Comparison of ENCODE assay signal across 14 cellular contexts in genomic region chr10:119761106-119761505, GRCh38. TPM values are rescaled to one million over a fixed set of nuclear protein-coding genes. Genes with fewer than 3 reads are reported as not detected.
DNase-seq lines count a peak whose midpoint lies in the region; ATAC-seq and TF ChIP-seq lines count a peak whose summit lies in the region.
"Had no signal": no experiment of that assay in that cellular context is flagged by ENCODE, and none has a peak within 500 bp of the region (broad histone marks: within the 10 kb centered on the region; RNA-seq: fewer than 3 reads in every experiment).

No MANE protein-coding gene starts in this region.

- POLR2A ChIA-PET in MCF 10A (lab: Yijun Ruan, JAX) = interaction anchor here (0.6 to 2.6 kb wide), 11 partner anchors 9 to 681 kb away, joined by 3 to 15 read pairs (median 4); partner anchors contain the start of genes BAG3, EIF3A, INPP5F and MCMBP

- H3K9me3 ChIP-seq in breast epithelium = no peaks in the 10 kb centered on the region
- H3K9me3 ChIP-seq in mucosa of descending colon = no peaks in the 10 kb centered on the region
- H3K9me3 ChIP-seq: HAP-1 had no signal

- ATAC-seq in mucosa of descending colon (peak; percentile 31), GM18909 (IDR thresholded peaks at IDR 0.05; ENCODE audit: poor library complexity, unreplicated experiment) (no peak), HG02973 (IDR thresholded peaks at IDR 0.05; ENCODE audit: unreplicated experiment) (no peak)

- peaks cover under 1% of the 10 kb centered on the region for H3K36me3 Mint-ChIP-seq in MCF 10A (ENCODE audit: insufficient read depth, unreplicated experiment)
- H3K36me3 Mint-ChIP-seq: activated naive CD4-positive, alpha-beta T cell treated with anti-CD3 and anti-CD28 coated beads, Interleukin-2, amount 10 ng/mL, durations not matched to agents 7 days and 5 days had no signal

- H3K27me3 Mint-ChIP-seq in MCF 10A (ENCODE audit: insufficient read depth, unreplicated experiment) = no peaks in the 10 kb centered on the region
- H3K27me3 Mint-ChIP-seq: activated CD4-positive, alpha-beta T cell treated with anti-CD3 and anti-CD28 coated beads, Interleukin-2, amount 10 ng/mL, durations not matched to agents 24 days and 14 days; activated naive CD4-positive, alpha-beta T cell treated with anti-CD3 and anti-CD28 coated beads, Interleukin-2, amount 10 ng/mL, durations not matched to agents 7 days and 5 days had no signal

- no peaks in the 10 kb centered on the region for H3K27me3 ChIP-seq in breast epithelium

- BruUV-seq in MCF 10A (replicated peaks; lab: Mats Ljungman, UMichigan) = no TSS peak

- no peak overlapping the region for H3K27ac ChIP-seq in breast epithelium
- H3K27ac ChIP-seq: 22Rv1, parathyroid adenoma had no signal

- no peak overlapping the region for H3K4me3 Mint-ChIP-seq in MCF 10A (ENCODE audit: unreplicated experiment)
- H3K4me3 Mint-ChIP-seq: activated CD4-positive, alpha-beta T cell treated with anti-CD3 and anti-CD28 coated beads, Interleukin-2, amount 10 ng/mL, durations not matched to agents 24 days and 14 days; activated naive CD4-positive, alpha-beta T cell treated with anti-CD3 and anti-CD28 coated beads, Interleukin-2, amount 10 ng/mL, durations not matched to agents 7 days and 5 days had no signal

- H3K36me3 ChIP-seq in breast epithelium = no peaks in the 10 kb centered on the region
- no peaks in the 10 kb centered on the region for H3K36me3 ChIP-seq in mucosa of descending colon (ENCODE audit: low read depth)
- H3K36me3 ChIP-seq: HAP-1 had no signal

- H3K4me1 ChIP-seq in breast epithelium (no peaks in the 10 kb centered on the region), mucosa of descending colon (ENCODE audit: low read depth) (no peaks in the 10 kb centered on the region)
- H3K4me1 ChIP-seq: parathyroid adenoma had no signal

- no peak for TF ChIP-seq CTCF in MCF 10A (IDR thresholded peaks at IDR 0.05; ENCODE audit: unreplicated experiment)
- TF ChIP-seq CTCF in breast epithelium (IDR thresholded peaks at IDR 0.05) = no peak
- TF ChIP-seq CTCF in cardiac fibroblast (IDR thresholded peaks at IDR 0.05; ENCODE audit: low read depth, low read length) = no peak
- TF ChIP-seq CTCF in mucosa of descending colon (IDR thresholded peaks at IDR 0.05) = no peak

- no peaks in the 10 kb centered on the region for H3K9me3 Mint-ChIP-seq in MCF 10A (ENCODE audit: unreplicated experiment)
- H3K9me3 Mint-ChIP-seq: activated CD4-positive, alpha-beta T cell treated with anti-CD3 and anti-CD28 coated beads, Interleukin-2, amount 10 ng/mL, durations not matched to agents 24 days and 14 days; activated naive CD4-positive, alpha-beta T cell treated with anti-CD3 and anti-CD28 coated beads, Interleukin-2, amount 10 ng/mL, durations not matched to agents 7 days and 5 days had no signal

- peaks cover 13% of the 10 kb centered on the region for H3K4me1 Mint-ChIP-seq in MCF 10A (ENCODE audit: insufficient read depth, unreplicated experiment)
- H3K4me1 Mint-ChIP-seq: activated naive CD4-positive, alpha-beta T cell treated with anti-CD3 and anti-CD28 coated beads, Interleukin-2, amount 10 ng/mL, durations not matched to agents 7 days and 5 days had no signal

- H3K27ac Mint-ChIP-seq in MCF 10A (ENCODE audit: low read depth, unreplicated experiment) = no peak overlapping the region
- H3K27ac Mint-ChIP-seq: activated CD4-positive, alpha-beta T cell treated with anti-CD3 and anti-CD28 coated beads, Interleukin-2, amount 10 ng/mL, durations not matched to agents 24 days and 14 days; activated naive CD4-positive, alpha-beta T cell treated with anti-CD3 and anti-CD28 coated beads, Interleukin-2, amount 10 ng/mL, durations not matched to agents 7 days and 5 days had no signal

- intact Hi-C loops in MCF 10A (cut with micrococcal nuclease) = no loop called here
- intact Hi-C loops in breast epithelium (cut with DNase I; ENCODE audit: low total_unique reads) = no loop called here
- intact Hi-C loops in mucosa of descending colon (cut with DNase I, micrococcal nuclease) = no loop called here

- TF ChIP-seq POLR2A in breast epithelium (IDR thresholded peaks at IDR 0.05) = no peak

- DNase-seq in MCF 10A (ENCODE audit: unreplicated experiment) = peak; percentile 64
- DNase-seq in breast epithelium (ENCODE audit: low spot score in 2 of 2) = no peak
- DNase-seq in cardiac fibroblast (ENCODE audit: low read depth in 2 of 2) = peak; percentile 79
- no peak for DNase-seq in mucosa of descending colon
- no peak for DNase-seq in NCI-H2107 (lab: John Stamatoyannopoulos, UW)
- no peak for DNase-seq in SW 1271 (lab: John Stamatoyannopoulos, UW)
- DNase-seq: activated CD4-positive, alpha-beta T cell treated with anti-CD3 and anti-CD28 coated beads, Interleukin-2, amount 10 ng/mL, durations not matched to agents 24 days and 14 days; activated naive CD4-positive, alpha-beta T cell treated with anti-CD3 and anti-CD28 coated beads, Interleukin-2, amount 10 ng/mL, durations not matched to agents 7 days and 5 days; NCI-H524 treated with DMSO at 0.1 percent for 48 hours had no signal

- H3K4me3 ChIP-seq in breast epithelium = no peak overlapping the region
- no peak overlapping the region for H3K4me3 ChIP-seq in cardiac fibroblast (replicated peaks in 1 of 2; ENCODE audit: low read depth in 2 of 2, low read length in 2 of 2)
- H3K4me3 ChIP-seq in mucosa of descending colon = no peak overlapping the region
- H3K4me3 ChIP-seq: HAP-1 had no signal

- CTCF ChIA-PET in MCF 10A (lab: Yijun Ruan, JAX) = interaction anchor here (0.7 to 4.5 kb wide), 4 partner anchors 10 to 98 kb away, joined by 3 to 47 read pairs (median 4); no protein-coding TSS in a partner anchor

RNA-seq across cellular contexts. Expression of gene INPP5F, which starts 35.3 kb away (rescaled TPM):
- total RNA-seq in MCF 10A (2022) (10.3 and 14.9 TPM in 2 replicates), breast epithelium (10 to 100 TPM; 13.1 to 15.1 (median 14.6) TPM), mucosa of descending colon (10 to 100 TPM; 12.5 to 19.9 (median 13.2) TPM)

Comparison
In these comparisons a context has a peak if more than half of its experiments do, and no peak if none do; other contexts are left out.
1. DNase-seq: peak in MCF 10A (single experiment) and cardiac fibroblast (2 of 2); none in breast epithelium (0 of 2), mucosa of descending colon (0 of 3), NCI-H2107 (single experiment) and SW 1271 (0 of 2).